In the genomic region with DNA sequence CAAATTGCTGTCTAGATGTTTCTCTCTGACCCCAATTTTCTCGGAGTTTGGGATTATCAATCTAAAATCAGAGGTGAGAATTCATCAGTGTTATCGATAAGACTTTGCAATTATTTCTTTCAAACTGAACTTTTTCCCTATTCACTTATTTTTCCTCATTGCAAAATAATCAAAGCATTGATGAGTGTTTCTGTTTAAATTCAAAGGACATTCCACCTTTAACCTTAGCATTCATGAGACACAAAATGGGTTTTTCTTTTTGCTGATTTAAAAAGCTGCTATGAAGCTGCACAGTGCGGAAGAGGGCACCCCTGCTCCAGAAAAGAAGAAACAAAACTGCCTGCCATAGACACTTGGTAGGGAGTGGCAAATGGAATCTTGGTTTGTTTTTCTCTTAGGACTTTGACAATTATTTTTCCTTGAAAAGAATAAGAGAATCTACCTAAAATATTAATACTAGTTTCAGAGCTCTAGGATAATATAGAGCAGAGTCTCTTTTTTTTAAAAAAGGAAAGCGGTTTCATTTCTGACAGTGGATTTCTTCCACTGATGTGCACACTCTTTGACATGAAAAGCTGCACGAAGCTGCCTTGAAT, we compare ENCODE assay signal across 10 cellular contexts.
DNase-seq lines count a peak whose midpoint lies in the region; ATAC-seq, FAIRE-seq and TF ChIP-seq lines count a peak whose summit lies in the region.
"Had no signal": no experiment of that assay in that cellular context is flagged by ENCODE, and none has a peak within 500 bp of the region (broad histone marks: within the 10 kb centered on the region; RNA-seq: fewer than 3 reads in every experiment).

No MANE protein-coding gene starts in this region.

- H3K4me1 ChIP-seq in A549 (peaks cover 58% of the 10 kb centered on the region), GM23248 (ENCODE audit: insufficient read depth) (peaks cover 32% of the 10 kb centered on the region), keratinocyte (ENCODE audit: control insufficient read depth, extremely low read depth, insufficient read depth, low read length) (peaks cover 24% of the 10 kb centered on the region), gastrocnemius medialis (no peaks in the 10 kb centered on the region), testis (peaks cover 21% of the 10 kb centered on the region)
- H3K4me1 ChIP-seq in effector memory CD4-positive, alpha-beta T cell (ENCODE audit: control insufficient read depth, insufficient read depth, low read length, poor library complexity, severe bottlenecking): no peaks in the 10 kb centered on the region

- H3K4me3 ChIP-seq in A549 (peak overlapping the region; percentile 51), GM23248 (no peak overlapping the region), keratinocyte (ENCODE audit: control insufficient read depth in 2 of 3, extremely low read depth in 1 of 3, insufficient read depth in 2 of 3, low read depth in 1 of 3, low read length in 3 of 3) (no peak overlapping the region), gastrocnemius medialis (no peak overlapping the region), testis (no peak overlapping the region)
- H3K4me3 ChIP-seq in effector memory CD4-positive, alpha-beta T cell (ENCODE audit: insufficient read depth, low read depth, low read length, poor library complexity, severe bottlenecking): no peak overlapping the region
- H3K4me3 ChIP-seq: GM12878 had no signal

- TF ChIP-seq EP300 in A549 (IDR thresholded peaks at IDR 0.05): no peak

- H3K27me3 ChIP-seq in GM23248 (replicated peaks; ENCODE audit: insufficient read depth) (no peaks in the 10 kb centered on the region), keratinocyte (ENCODE audit: control insufficient read depth, extremely low read depth, insufficient read depth, low read length) (no peaks in the 10 kb centered on the region), gastrocnemius medialis (no peaks in the 10 kb centered on the region), testis (no peaks in the 10 kb centered on the region)
- no peaks in the 10 kb centered on the region for H3K27me3 ChIP-seq in effector memory CD4-positive, alpha-beta T cell (replicated peaks; ENCODE audit: control insufficient read depth, insufficient read depth, low read length, poor library complexity, severe bottlenecking)

- H3K4me2 ChIP-seq in A549 (peak overlapping the region; percentile 87), GM23248 (ENCODE audit: unreplicated experiment) (no peak overlapping the region), keratinocyte (ENCODE audit: control insufficient read depth, extremely low read depth, insufficient read depth, low read depth, low read length) (peak overlapping the region; percentile 59)

- no peaks in the 10 kb centered on the region for H3K27me3 Mint-ChIP-seq in activated T-helper 2 cell treated with anti-CD3 and anti-CD28 coated beads, Interferon-gamma antibody, Interleukin-2, Interleukin-4, amounts not matched to agents 10 μg/mL and 5 μg/mL and 100 μg/mL, durations not matched to agents 14 hours and 24 hours and 36 hours (ENCODE audit: low read depth)

- FAIRE-seq in A549 (lab: Jason Lieb, UNC) (no peak), keratinocyte (lab: Jason Lieb, UNC) (no peak)
- FAIRE-seq: GM12878 had no signal

- H3K9me2 ChIP-seq in GM23248 (ENCODE audit: insufficient read depth): no peaks in the 10 kb centered on the region

- 3% methylated on average over 5 of the region's 5 CpGs for WGBS in A549 (ENCODE audit: missing lambda C conversion rate)
- WGBS in GM23248 (ENCODE audit: low coverage in 1 of 2, low lambda C conversion rate in 2 of 2, missing lambda C conversion rate in 2 of 2), 2 experiments: 83 to 85% methylated on average over 5 of the region's 5 CpGs
- WGBS in testis, 2 donors: 72 to 76% methylated on average over 5 of the region's 5 CpGs

- H3K36me3 ChIP-seq in GM23248 (ENCODE audit: low read depth): no peaks in the 10 kb centered on the region
- H3K36me3 ChIP-seq in keratinocyte (ENCODE audit: control insufficient read depth in 2 of 2, extremely low read depth in 1 of 2, insufficient read depth in 2 of 2, low read length in 2 of 2): no peaks in the 10 kb centered on the region
- no peaks in the 10 kb centered on the region for H3K36me3 ChIP-seq in effector memory CD4-positive, alpha-beta T cell (ENCODE audit: control insufficient read depth, insufficient read depth, low read length)
- no peaks in the 10 kb centered on the region for H3K36me3 ChIP-seq in gastrocnemius medialis
- H3K36me3 ChIP-seq in testis (ENCODE audit: low read depth, missing control alignments): no peaks in the 10 kb centered on the region

- TF ChIP-seq RAD21 in A549 (conservative IDR thresholded peaks at IDR 0.05 in 1 of 2, IDR thresholded peaks at IDR 0.05 in 1 of 2): peak in 1 of 2 experiments; percentile 47; a peak in 1 of 5 replicates

- peaks cover 4% of the 10 kb centered on the region for H3K36me3 Mint-ChIP-seq in activated T-helper 2 cell treated with anti-CD3 and anti-CD28 coated beads, Interferon-gamma antibody, Interleukin-2, Interleukin-4, amounts not matched to agents 10 μg/mL and 5 μg/mL and 100 μg/mL, durations not matched to agents 14 hours and 24 hours and 36 hours (ENCODE audit: low read depth)
- H3K36me3 Mint-ChIP-seq: IgD-negative memory B cell had no signal

- no peaks in the 10 kb centered on the region for H3K79me2 ChIP-seq in GM23248 (ENCODE audit: insufficient read depth)
- H3K79me2 ChIP-seq in keratinocyte (ENCODE audit: control insufficient read depth, insufficient read depth, low read length): no peaks in the 10 kb centered on the region

- intact Hi-C loops in activated T-helper 2 cell treated with anti-CD3 and anti-CD28 coated beads, Interferon-gamma antibody, Interleukin-2, Interleukin-4, amounts not matched to agents 10 μg/mL and 5 μg/mL and 100 μg/mL, durations not matched to agents 14 hours and 24 hours and 36 hours (cut with micrococcal nuclease): loop anchor here (1.0 to 2.0 kb wide), 6 partner anchors 11 to 201 kb away; no protein-coding TSS in a partner anchor
- intact Hi-C loops in gastrocnemius medialis (cut with DNase I; ENCODE audit: low total_unique reads) (no loop called here), testis (cut with DNase I; ENCODE audit: low total_unique reads) (no loop called here)

- peak overlapping the region; percentile 60 for H3K4me3 Mint-ChIP-seq in activated T-helper 2 cell treated with anti-CD3 and anti-CD28 coated beads, Interferon-gamma antibody, Interleukin-2, Interleukin-4, amounts not matched to agents 10 μg/mL and 5 μg/mL and 100 μg/mL, durations not matched to agents 14 hours and 24 hours and 36 hours (ENCODE audit: low read depth)
- H3K4me3 Mint-ChIP-seq: IgD-negative memory B cell had no signal

- H3K27ac Mint-ChIP-seq in activated T-helper 2 cell treated with anti-CD3 and anti-CD28 coated beads, Interferon-gamma antibody, Interleukin-2, Interleukin-4, amounts not matched to agents 10 μg/mL and 5 μg/mL and 100 μg/mL, durations not matched to agents 14 hours and 24 hours and 36 hours: peak overlapping the region; percentile 92
- H3K27ac Mint-ChIP-seq: IgD-negative memory B cell had no signal

- TF ChIP-seq CTCF in A549 (IDR thresholded peaks at IDR 0.05) (no peak), keratinocyte (optimal IDR thresholded peaks at IDR 0.05 in 1 of 3, IDR thresholded peaks at IDR 0.05 in 1 of 3, conservative IDR thresholded peaks at IDR 0.05 in 1 of 3; ENCODE audit: extremely low read depth in 1 of 3, insufficient read depth in 2 of 3, low read length in 3 of 3) (peak in 1 of 3 experiments; percentile 1), gastrocnemius medialis (IDR thresholded peaks at IDR 0.05 in 4 of 5, conservative IDR thresholded peaks at IDR 0.05 in 1 of 5) (no peak), testis (IDR thresholded peaks at IDR 0.05) (no peak)

- no peaks in the 10 kb centered on the region for H3K9me3 Mint-ChIP-seq in activated T-helper 2 cell treated with anti-CD3 and anti-CD28 coated beads, Interferon-gamma antibody, Interleukin-2, Interleukin-4, amounts not matched to agents 10 μg/mL and 5 μg/mL and 100 μg/mL, durations not matched to agents 14 hours and 24 hours and 36 hours
- H3K9me3 Mint-ChIP-seq: IgD-negative memory B cell had no signal

- H3K9me1 ChIP-seq in keratinocyte (ENCODE audit: control insufficient read depth, extremely low read depth, insufficient read depth, low read length): no peaks in the 10 kb centered on the region

- 0 out of 3 replicates have a peak, but pooled peaks cover 2% of the 10 kb centered on the region for H3K9me3 ChIP-seq in A549
- H3K9me3 ChIP-seq in GM23248 (ENCODE audit: low read depth): no peaks in the 10 kb centered on the region
- H3K9me3 ChIP-seq in keratinocyte (ENCODE audit: control insufficient read depth, low read depth, low read length): no peaks in the 10 kb centered on the region
- no peaks in the 10 kb centered on the region for H3K9me3 ChIP-seq in effector memory CD4-positive, alpha-beta T cell (ENCODE audit: control insufficient read depth, low read length)
- no peaks in the 10 kb centered on the region for H3K9me3 ChIP-seq in gastrocnemius medialis
- no peaks in the 10 kb centered on the region for H3K9me3 ChIP-seq in testis

- dilution Hi-C loops in keratinocyte (cut with MboI; ENCODE audit: extremely low pct_ligation_motif_present, low sequenced_read_pairs): no loop called here

- H3K9ac ChIP-seq in GM23248: peak overlapping the region; percentile 46
- no peak overlapping the region for H3K9ac ChIP-seq in keratinocyte (ENCODE audit: control insufficient read depth, extremely low read depth, insufficient read depth, low read length)

- no peak for TF ChIP-seq POLR2A in A549 (IDR thresholded peaks at IDR 0.05; ENCODE audit: low read length)
- no peak for TF ChIP-seq POLR2A in gastrocnemius medialis (IDR thresholded peaks at IDR 0.05)
- no peak for TF ChIP-seq POLR2A in testis (IDR thresholded peaks at IDR 0.05)

- ATAC-seq in A549: no peak
- ATAC-seq in gastrocnemius medialis: no peak
- ATAC-seq: GM12878 had no signal

- peak overlapping the region; percentile 99 to 100 for H3K27ac ChIP-seq in A549
- H3K27ac ChIP-seq in GM23248: peak overlapping the region; percentile 80
- H3K27ac ChIP-seq in keratinocyte (ENCODE audit: control insufficient read depth, insufficient read depth, low read length): peak overlapping the region; percentile 82
- H3K27ac ChIP-seq in effector memory CD4-positive, alpha-beta T cell (ENCODE audit: insufficient read depth, low read length, poor library complexity, severe bottlenecking): no peak overlapping the region
- no peak overlapping the region for H3K27ac ChIP-seq in gastrocnemius medialis
- H3K27ac ChIP-seq in testis: peak overlapping the region in 1 of 2 donors; percentile 53

- DNase-seq in A549 (ENCODE audit: low read depth in 1 of 2, low spot score in 1 of 2) (peak in 1 of 2 experiments; percentile 54), GM23248 (no peak), keratinocyte (ENCODE audit: low read depth, low spot score) (no peak), gastrocnemius medialis (no peak), DMS 273 (lab: John Stamatoyannopoulos, UW; ENCODE audit: unreplicated experiment) (no peak), testis (no peak)
- DNase-seq in activated T-helper 2 cell treated with anti-CD3 and anti-CD28 coated beads, Interferon-gamma antibody, Interleukin-2, Interleukin-4, amounts not matched to agents 10 μg/mL and 5 μg/mL and 100 μg/mL, durations not matched to agents 14 hours and 24 hours and 36 hours (ENCODE audit: low spot score): no peak
- DNase-seq in effector memory CD4-positive, alpha-beta T cell: no peak

- peaks cover 53% of the 10 kb centered on the region for H3K4me1 Mint-ChIP-seq in activated T-helper 2 cell treated with anti-CD3 and anti-CD28 coated beads, Interferon-gamma antibody, Interleukin-2, Interleukin-4, amounts not matched to agents 10 μg/mL and 5 μg/mL and 100 μg/mL, durations not matched to agents 14 hours and 24 hours and 36 hours (ENCODE audit: low read depth)
- H3K4me1 Mint-ChIP-seq: IgD-negative memory B cell had no signal

- CTCF ChIA-PET in A549 (lab: Yijun Ruan, JAX): interaction anchor here (0.6 to 8.6 kb wide), 10 partner anchors 8 to 216 kb away, joined by 3 to 61 read pairs (median 4); no protein-coding TSS in a partner anchor

- H3F3A ChIP-seq in GM23248 (ENCODE audit: insufficient read depth): peaks cover 25% of the 10 kb centered on the region

- POLR2A ChIA-PET in A549 (lab: Yijun Ruan, JAX): interaction anchor here (0.7 to 5.8 kb wide), 13 partner anchors 12 to 330 kb away, joined by 3 to 77 read pairs (median 6); no protein-coding TSS in a partner anchor

- in situ Hi-C loops in GM23248 (cut with MboI) (no loop called here), gastrocnemius medialis (cut with MboI; ENCODE audit: low sequenced_read_pairs in 4 of 4) (no loop called here)

- H2AFZ ChIP-seq in GM23248: no peak overlapping the region
- H2AFZ ChIP-seq in keratinocyte (ENCODE audit: control insufficient read depth, low read length): no peak overlapping the region

- H4K20me1 ChIP-seq in GM23248 (ENCODE audit: insufficient read depth) (no peaks in the 10 kb centered on the region), keratinocyte (ENCODE audit: control insufficient read depth, extremely low read depth, insufficient read depth, low read length) (no peaks in the 10 kb centered on the region)

Comparison
In these comparisons a context has a peak if more than half of its experiments do, and no peak if none do; other contexts are left out.
1. H3K27ac ChIP-seq: peak in A549 (2 of 2), GM23248 (single experiment) and keratinocyte (single experiment); none in effector memory CD4-positive, alpha-beta T cell (single experiment) and gastrocnemius medialis (0 of 4).